Comparison of ENCODE assay signal across 26 cellular contexts in the genomic region with DNA sequence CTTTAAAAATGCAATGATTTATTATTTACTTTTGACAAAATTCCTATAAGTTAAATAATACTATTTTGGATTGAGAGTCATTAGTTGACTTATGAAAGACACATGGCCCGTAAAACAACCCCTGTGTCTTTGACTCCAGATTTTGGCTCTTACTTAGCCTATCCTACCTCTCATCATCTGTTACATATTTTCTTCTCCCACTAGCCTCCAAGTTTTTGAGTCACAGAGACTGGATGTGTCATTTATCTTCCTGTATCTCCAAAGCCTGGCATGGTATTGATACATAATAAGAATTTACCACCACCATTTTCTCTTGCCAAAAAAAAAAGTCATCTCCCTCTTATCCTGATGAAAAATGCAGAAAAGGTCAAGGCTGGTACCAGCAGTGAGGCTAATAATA.
"Had no signal": no experiment of that assay in that cellular context is flagged by ENCODE, and none has a peak within 500 bp of the region (broad histone marks: within the 10 kb centered on the region; RNA-seq: fewer than 3 reads in every experiment).

No MANE protein-coding gene starts in this region.

- H3K4me1 Mint-ChIP-seq: memory B cell; natural killer cell; stimulated activated naive B cell treated with anti-CD40 and anti-IgM and Interleukin-4, amounts not matched to agents 10 μg/mL and 1 μg/mL and 100 μg/mL, for 72 hours had no signal

- H3K27ac Mint-ChIP-seq: endodermal cell; memory B cell; natural killer cell; stimulated activated naive B cell treated with anti-CD40 and anti-IgM and Interleukin-4, amounts not matched to agents 10 μg/mL and 1 μg/mL and 100 μg/mL, for 72 hours; stimulated activated naive CD8-positive, alpha-beta T cell treated with anti-CD3 and anti-CD28 coated beads, Interleukin-15, Interleukin-2, amounts not matched to agents 100 ng/mL and 50 ng/mL, for 24 hours had no signal

- DNase-seq: effector CD8-positive, alpha-beta T cell; endodermal cell; foreskin keratinocyte; heart left ventricle; kidney; natural killer cell; occipital lobe; pancreas; sigmoid colon; spleen; stimulated activated CD4-positive, alpha-beta T cell treated with anti-CD3 and anti-CD28 coated beads, Interleukin-2, amount 100 ng/mL, for 48 hours; stimulated activated naive B cell treated with anti-CD40 and anti-IgM and Interleukin-4, amounts not matched to agents 10 μg/mL and 1 μg/mL and 100 μg/mL, for 72 hours; upper lobe of left lung had no signal

- H3K4me3 ChIP-seq: gastroesophageal sphincter, heart left ventricle, hepatocyte, lung, pancreas, prostate gland, right atrium auricular region, sigmoid colon, skin epidermis, spleen, thoracic aorta, tibial nerve, upper lobe of left lung had no signal

- H3K4me3 Mint-ChIP-seq: endodermal cell; memory B cell; natural killer cell; stimulated activated naive B cell treated with anti-CD40 and anti-IgM and Interleukin-4, amounts not matched to agents 10 μg/mL and 1 μg/mL and 100 μg/mL, for 72 hours; stimulated activated naive CD8-positive, alpha-beta T cell treated with anti-CD3 and anti-CD28 coated beads, Interleukin-15, Interleukin-2, amounts not matched to agents 100 ng/mL and 50 ng/mL, for 24 hours had no signal

- H3K36me3 ChIP-seq: gastroesophageal sphincter, heart left ventricle, pancreas, prostate gland, right atrium auricular region, sigmoid colon, spleen, thoracic aorta, tibial nerve, upper lobe of left lung had no signal

- H3K4me1 ChIP-seq: foreskin keratinocyte, gastroesophageal sphincter, heart left ventricle, pancreas, prostate gland, right atrium auricular region, sigmoid colon, spleen, tibial nerve, upper lobe of left lung had no signal

- H3K9me3 ChIP-seq: gastroesophageal sphincter, heart left ventricle, pancreas, prostate gland, right atrium auricular region, sigmoid colon, spleen, thoracic aorta, tibial nerve, upper lobe of left lung had no signal

- ATAC-seq: esophagus mucosa; foreskin keratinocyte; gastroesophageal sphincter; heart left ventricle; left lobe of liver; natural killer cell; pancreas; stimulated activated naive B cell treated with anti-CD40 and anti-IgM and Interleukin-4, amounts not matched to agents 10 μg/mL and 1 μg/mL and 100 μg/mL, for 72 hours had no signal

- H3K27ac ChIP-seq: epithelial cell of prostate, foreskin keratinocyte, gastroesophageal sphincter, heart left ventricle, hepatocyte, pancreas, prostate gland, right atrium auricular region, sigmoid colon, skin epidermis, spleen, thoracic aorta, tibial nerve, upper lobe of left lung had no signal

- H3K36me3 Mint-ChIP-seq: memory B cell; natural killer cell; stimulated activated naive B cell treated with anti-CD40 and anti-IgM and Interleukin-4, amounts not matched to agents 10 μg/mL and 1 μg/mL and 100 μg/mL, for 72 hours had no signal

- H3K9me3 Mint-ChIP-seq: endodermal cell; stimulated activated naive CD8-positive, alpha-beta T cell treated with anti-CD3 and anti-CD28 coated beads, Interleukin-15, Interleukin-2, amounts not matched to agents 100 ng/mL and 50 ng/mL, for 24 hours had no signal

- H3K27me3 ChIP-seq: foreskin keratinocyte, gastroesophageal sphincter, heart left ventricle, hepatocyte, pancreas, right atrium auricular region, sigmoid colon, spleen, tibial nerve, upper lobe of left lung had no signal

- H3K27me3 Mint-ChIP-seq: memory B cell; stimulated activated naive B cell treated with anti-CD40 and anti-IgM and Interleukin-4, amounts not matched to agents 10 μg/mL and 1 μg/mL and 100 μg/mL, for 72 hours; stimulated activated naive CD8-positive, alpha-beta T cell treated with anti-CD3 and anti-CD28 coated beads, Interleukin-15, Interleukin-2, amounts not matched to agents 100 ng/mL and 50 ng/mL, for 24 hours had no signal
